In the genomic region with DNA sequence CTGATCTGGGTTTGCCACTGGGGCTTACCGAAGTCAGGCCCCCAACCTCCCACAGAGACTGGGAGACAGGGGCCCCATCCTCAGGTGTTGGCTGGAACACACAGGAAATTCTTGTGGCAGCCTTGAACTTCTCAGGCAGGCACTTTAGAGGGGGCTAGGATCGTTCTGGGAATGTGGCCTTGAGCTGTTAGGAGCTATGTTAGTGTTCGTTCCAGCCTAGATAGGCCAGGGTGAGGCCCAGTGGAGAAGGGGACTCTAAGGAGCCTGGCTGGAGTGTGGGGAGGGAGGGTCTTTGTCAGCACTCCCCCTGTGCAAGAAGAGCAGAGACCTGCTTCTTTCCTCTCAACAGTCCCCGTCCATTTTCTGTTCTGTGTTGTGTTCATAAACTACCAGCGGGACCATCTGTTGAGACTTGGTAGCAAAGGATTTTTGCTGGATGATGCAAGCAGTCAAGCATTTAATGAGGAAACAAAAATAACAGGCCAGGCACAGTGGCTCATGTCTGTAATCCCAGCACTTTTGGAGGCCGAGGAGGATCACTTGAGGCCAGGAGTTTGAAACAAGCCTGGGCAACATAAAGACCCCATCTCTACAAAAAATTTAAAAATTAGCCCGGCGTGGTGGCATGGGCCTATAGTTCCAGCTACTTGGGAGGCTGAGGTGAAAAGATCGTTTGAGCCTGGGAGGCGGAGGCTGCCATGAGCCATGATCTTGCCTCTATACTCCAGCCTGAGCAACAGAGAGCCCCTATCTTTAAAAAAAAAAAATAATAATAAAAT, we compare ENCODE assay signal across 1 cellular context.
TF ChIP-seq lines count a peak whose summit lies in the region.

No MANE protein-coding gene starts in this region.

TF ChIP-seq in K562, 482 proteins besides CTCF, POLR2A, EP300 and RAD21 (continued from another document and continues in another):
- TF ChIP-seq MGA (IDR thresholded peaks at IDR 0.05) (no peak), YBX1 (IDR thresholded peaks at IDR 0.05) (no peak), GABPA (tag; conservative IDR thresholded peaks at IDR 0.05; ENCODE audit: low read depth) (no peak), ZNF57 (CRISPR knock-in tag; IDR thresholded peaks at IDR 0.05) (peak; percentile 84), POLR2AphosphoS2 (IDR thresholded peaks at IDR 0.05; ENCODE audit: low read length) (no peak), ZNF318 (IDR thresholded peaks at IDR 0.05; ENCODE audit: borderline replicate concordance in 1 of 2, low read depth in 1 of 2) (no peak), HDAC2 (IDR thresholded peaks at IDR 0.05) (no peak), RNF219 (CRISPR knock-in tag; IDR thresholded peaks at IDR 0.05) (no peak; the same call in 1 of the 2 replicates), CHD1 (IDR thresholded peaks at IDR 0.05; ENCODE audit: low read length) (peak; percentile 78), MYBL2 (IDR thresholded peaks at IDR 0.05; ENCODE audit: low read depth) (no peak), MYBL2 (CRISPR knock-in tag; IDR thresholded peaks at IDR 0.05; ENCODE audit: borderline replicate concordance) (no peak), MYC (IDR thresholded peaks at IDR 0.05; ENCODE audit: low read depth, low read length) (peak; percentile 36; the same call in 1 of the 2 replicates), MYC (CRISPR knock-in tag; IDR thresholded peaks at IDR 0.05; ENCODE audit: borderline replicate concordance, low read depth) (no peak; the same call in 1 of the 2 replicates), POLR2H (tag; IDR thresholded peaks at IDR 0.05; ENCODE audit: low read depth) (no peak), TEAD2 (tag; IDR thresholded peaks at IDR 0.05) (0 out of 2 replicates have a peak, but pooled peaks have one; percentile 52), CEBPZ (IDR thresholded peaks at IDR 0.05; ENCODE audit: borderline replicate concordance, low read depth, low read length) (no peak), MCM7 (IDR thresholded peaks at IDR 0.05) (no peak), ARID2 (IDR thresholded peaks at IDR 0.05) (no peak), NR2F6 (CRISPR knock-in tag; IDR thresholded peaks at IDR 0.05) (peak; percentile 80; the same call in 1 of the 2 replicates), BRD9 (IDR thresholded peaks at IDR 0.05; ENCODE audit: low read depth, partially characterized antibody) (no peak)
- TF ChIP-seq, protein P1, sequence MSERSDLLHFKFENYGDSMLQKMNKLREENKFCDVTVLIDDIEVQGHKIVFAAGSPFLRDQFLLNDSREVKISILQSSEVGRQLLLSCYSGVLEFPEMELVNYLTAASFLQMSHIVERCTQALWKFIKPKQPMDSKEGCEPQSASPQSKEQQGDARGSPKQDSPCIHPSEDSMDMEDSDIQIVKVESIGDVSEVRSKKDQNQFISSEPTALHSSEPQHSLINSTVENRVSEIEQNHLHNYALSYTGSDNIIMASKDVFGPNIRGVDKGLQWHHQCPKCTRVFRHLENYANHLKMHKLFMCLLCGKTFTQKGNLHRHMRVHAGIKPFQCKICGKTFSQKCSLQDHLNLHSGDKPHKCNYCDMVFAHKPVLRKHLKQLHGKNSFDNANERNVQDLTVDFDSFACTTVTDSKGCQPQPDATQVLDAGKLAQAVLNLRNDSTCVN (CRISPR knock-in tag; IDR thresholded peaks at IDR 0.05) = peak; percentile 89
